Comparison of ENCODE assay signal across 11 cellular contexts in the genomic region with DNA sequence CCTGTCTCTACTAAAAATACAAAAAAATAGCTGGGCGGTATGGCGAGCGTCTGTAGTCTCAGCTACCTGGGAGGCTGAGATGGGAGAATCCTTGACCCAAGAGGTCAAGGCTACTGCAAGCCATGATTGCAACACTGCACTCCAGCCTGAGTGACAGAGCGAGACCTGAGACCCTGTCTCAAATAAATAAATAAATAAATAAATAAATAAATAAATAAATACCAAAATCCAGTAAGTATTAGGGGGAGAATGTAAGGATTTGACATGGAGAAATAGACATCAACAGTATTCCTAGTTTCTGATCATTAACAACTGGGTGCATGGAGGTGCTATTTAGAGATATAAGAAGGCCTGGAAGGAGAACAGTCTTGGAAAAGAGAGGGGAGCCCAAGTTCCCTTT.
"Had no signal": no experiment of that assay in that cellular context is flagged by ENCODE, and none has a peak within 500 bp of the region (broad histone marks: within the 10 kb centered on the region; RNA-seq: fewer than 3 reads in every experiment).

No MANE protein-coding gene starts in this region.

- H3K27ac ChIP-seq: GM23248 had no signal

- H3K4me3 ChIP-seq: GM23248, GM23338, HAP-1 had no signal

- H3K9ac ChIP-seq: GM23248 had no signal

- H3K4me1 Mint-ChIP-seq: GM23338, H9 had no signal

- H3K4me1 ChIP-seq: HAP-1 had no signal

- H3K4me3 Mint-ChIP-seq: GM23338, H9, HFFc6 had no signal

- H3K4me2 ChIP-seq: GM23338 had no signal

- FAIRE-seq: H1, H54 had no signal

- ATAC-seq: GM23338, HCT116 had no signal

- H3K27ac Mint-ChIP-seq: GM23338, H9, HFFc6 had no signal

- H3K36me3 ChIP-seq: HAP-1 had no signal

- H3K9me3 ChIP-seq: HAP-1 had no signal

- DNase-seq: GM23248, GOT3, H7, H9, HCEC 1CT, HFFc6 had no signal
